18 cellular contexts compared by ENCODE assay signal in genomic region chr7:116169060-116169459, GRCh38. TPM values are rescaled to one million over a fixed set of nuclear protein-coding genes. Genes with fewer than 3 reads are reported as not detected.
DNase-seq lines count a peak whose midpoint lies in the region; ATAC-seq and TF ChIP-seq lines count a peak whose summit lies in the region.
"Had no signal": no experiment of that assay in that cellular context is flagged by ENCODE, and none has a peak within 500 bp of the region (broad histone marks: within the 10 kb centered on the region; RNA-seq: fewer than 3 reads in every experiment).

No MANE protein-coding gene starts in this region.

- no peak overlapping the region for H3K4me3 ChIP-seq in AG04450 (ENCODE audit: low read depth, low read length)
- no peak overlapping the region for H3K4me3 ChIP-seq in left lung
- H3K4me3 ChIP-seq: gastroesophageal sphincter, left ventricle myocardium inferior had no signal

- no peaks in the 10 kb centered on the region for H3K9me3 Mint-ChIP-seq in naive thymus-derived CD8-positive, alpha-beta T cell
- H3K9me3 Mint-ChIP-seq: activated CD4-positive, alpha-beta memory T cell treated with anti-CD3 and anti-CD28 coated beads, Interleukin-2, amount 10 ng/mL, durations not matched to agents 7 days and 5 days; stimulated activated effector memory CD8-positive, alpha-beta T cell treated with anti-CD3 and anti-CD28 coated beads, Interleukin-12 subunit alpha, Interleukin-12 subunit beta, amount 100 ng/mL, for 72 hours; T-helper 2 cell treated with Interferon-gamma antibody and Interleukin-4, amounts not matched to agents 5 μg/mL and 100 μg/mL, for 36 hours had no signal

- intact Hi-C loops in left lung (cut with DNase I) = no loop called here

- H3K9me3 ChIP-seq in AG04450 (ENCODE audit: control insufficient read depth, insufficient read depth, low read length) (no peaks in the 10 kb centered on the region), left lung (no peaks in the 10 kb centered on the region)
- H3K9me3 ChIP-seq: BE2C, gastroesophageal sphincter, left ventricle myocardium inferior had no signal

- H3K27ac Mint-ChIP-seq in naive thymus-derived CD8-positive, alpha-beta T cell = no peak overlapping the region
- H3K27ac Mint-ChIP-seq: activated CD4-positive, alpha-beta memory T cell treated with anti-CD3 and anti-CD28 coated beads, Interleukin-2, amount 10 ng/mL, durations not matched to agents 7 days and 5 days; stimulated activated effector memory CD8-positive, alpha-beta T cell treated with anti-CD3 and anti-CD28 coated beads, Interleukin-12 subunit alpha, Interleukin-12 subunit beta, amount 100 ng/mL, for 72 hours; T-helper 2 cell treated with Interferon-gamma antibody and Interleukin-4, amounts not matched to agents 5 μg/mL and 100 μg/mL, for 36 hours had no signal

- no peaks in the 10 kb centered on the region for H3K36me3 ChIP-seq in left lung
- H3K36me3 ChIP-seq: BE2C, gastroesophageal sphincter, left ventricle myocardium inferior had no signal

- H3K36me3 Mint-ChIP-seq in naive thymus-derived CD8-positive, alpha-beta T cell = no peaks in the 10 kb centered on the region
- H3K36me3 Mint-ChIP-seq: stimulated activated effector memory CD8-positive, alpha-beta T cell treated with anti-CD3 and anti-CD28 coated beads, Interleukin-12 subunit alpha, Interleukin-12 subunit beta, amount 100 ng/mL, for 72 hours had no signal

- peaks cover 0 to 15% (median 7%) of the 10 kb centered on the region in 5 donors for H3K27me3 Mint-ChIP-seq in naive thymus-derived CD8-positive, alpha-beta T cell

- H3K27me3 ChIP-seq in AG04450 (ENCODE audit: control insufficient read depth, insufficient read depth, low read length) (no peaks in the 10 kb centered on the region), left lung (no peaks in the 10 kb centered on the region)
- H3K27me3 ChIP-seq: BE2C, gastroesophageal sphincter had no signal

- ATAC-seq in left lung (peak; percentile 68), HG03175 (IDR thresholded peaks at IDR 0.05; ENCODE audit: unreplicated experiment) (no peak)
- ATAC-seq in naive thymus-derived CD8-positive, alpha-beta T cell = no peak
- ATAC-seq: gastroesophageal sphincter; stimulated activated effector memory CD8-positive, alpha-beta T cell treated with anti-CD3 and anti-CD28 coated beads, Interleukin-12 subunit alpha, Interleukin-12 subunit beta, amount 100 ng/mL, for 72 hours had no signal

- DNase-seq in AG04450 (ENCODE audit: low read depth, low spot score) = peak; percentile 42
- DNase-seq in HuH-7 (ENCODE audit: low spot score) = peak; percentile 56
- peak; percentile 45 for DNase-seq in astrocyte of the hippocampus (ENCODE audit: low read depth, low spot score)
- DNase-seq in left lung = no peak
- no peak for DNase-seq in naive thymus-derived CD8-positive, alpha-beta T cell
- no peak for DNase-seq in NCI-H526 (lab: John Stamatoyannopoulos, UW)
- DNase-seq in activated CD4-positive, alpha-beta T cell treated with anti-CD3 and anti-CD28 coated beads for 4 hours = no peak
- DNase-seq: activated CD4-positive, alpha-beta memory T cell treated with anti-CD3 and anti-CD28 coated beads, Interleukin-2, amount 10 ng/mL, durations not matched to agents 7 days and 5 days; activated naive CD4-positive, alpha-beta T cell; BE2C; left ventricle myocardium inferior; NCI-H1930 had no signal

- POLR2A ChIA-PET in AG04450 (lab: Yijun Ruan, JAX) = no interaction called here
- POLR2A ChIA-PET in naive thymus-derived CD8-positive, alpha-beta T cell (lab: Charles Lee) = no interaction called here

- H3K27ac ChIP-seq in AG04450 (ENCODE audit: low read depth, low read length) (no peak overlapping the region), left lung (peak overlapping the region; percentile 4 to 20)
- H3K27ac ChIP-seq: gastroesophageal sphincter, left ventricle myocardium inferior, parathyroid adenoma had no signal

- H3K4me1 Mint-ChIP-seq in naive thymus-derived CD8-positive, alpha-beta T cell = peaks cover 4 to 25% (median 9%) of the 10 kb centered on the region in 4 donors

- CTCF ChIA-PET in AG04450 (lab: Charles Lee) = interaction anchor here (3.4 kb wide), 1 partner anchor 31 kb away, joined by 28 read pairs; no protein-coding TSS in a partner anchor

- peaks cover 0 to 28% of the 10 kb centered on the region in 2 donors for H3K4me1 ChIP-seq in left lung
- H3K4me1 ChIP-seq: BE2C, gastroesophageal sphincter, left ventricle myocardium inferior, parathyroid adenoma had no signal

- TF ChIP-seq CTCF in AG04450 (IDR thresholded peaks at IDR 0.05; ENCODE audit: low read depth, low read length) (no peak), left lung (IDR thresholded peaks at IDR 0.05) (no peak)

- H3K4me3 Mint-ChIP-seq in naive thymus-derived CD8-positive, alpha-beta T cell = no peak overlapping the region
- H3K4me3 Mint-ChIP-seq: activated CD4-positive, alpha-beta memory T cell treated with anti-CD3 and anti-CD28 coated beads, Interleukin-2, amount 10 ng/mL, durations not matched to agents 7 days and 5 days; stimulated activated effector memory CD8-positive, alpha-beta T cell treated with anti-CD3 and anti-CD28 coated beads, Interleukin-12 subunit alpha, Interleukin-12 subunit beta, amount 100 ng/mL, for 72 hours; T-helper 2 cell treated with Interferon-gamma antibody and Interleukin-4, amounts not matched to agents 5 μg/mL and 100 μg/mL, for 36 hours had no signal

RNA-seq across cellular contexts. Expression of gene TES, which starts 41.3 kb away (rescaled TPM):
- polyA plus RNA-seq in AG04450 (2011; rRNA removed) = 130 and 152 TPM in 2 replicates
- polyA minus RNA-seq in AG04450 (2011; rRNA and poly(A)+ RNA removed) = 82.7 and 88.1 TPM in 2 replicates
- 100 to 1,000 TPM in 1 of 2 donors, 10 to 100 TPM in 1; 86.9 to 113 TPM for total RNA-seq in left lung
- total RNA-seq in naive thymus-derived CD8-positive, alpha-beta T cell = 100 to 1,000 TPM; 119 to 122 TPM
- 100 to 1,000 TPM; 177 to 185 (median 181) TPM for polyA plus RNA-seq in naive thymus-derived CD8-positive, alpha-beta T cell
- total RNA-seq: OCI-LY7 had no signal

Comparison
In these comparisons a context has a peak if more than half of its experiments do, and no peak if none do; other contexts are left out.
1. DNase-seq: peak in AG04450 (single experiment), HuH-7 (single experiment) and astrocyte of the hippocampus (single experiment); none in left lung (0 of 2), naive thymus-derived CD8-positive, alpha-beta T cell (0 of 10), NCI-H526 (0 of 2) and activated CD4-positive, alpha-beta T cell treated with anti-CD3 and anti-CD28 coated beads for 4 hours (0 of 2).